ENCODE assay signal across 8 cellular contexts in genomic region chr9:15510789-15511575, GRCh38. TPM values are rescaled to one million over a fixed set of nuclear protein-coding genes. Genes with fewer than 3 reads are reported as not detected.
A peak's percentile ranks its signal among the peaks of the same experiment; 100 is the strongest.
DNase-seq lines count a peak whose midpoint lies in the region; ATAC-seq, FAIRE-seq and TF ChIP-seq lines count a peak whose summit lies in the region.

Gene PSIP1 (minus strand): TSS chr9:15510970. CDS start chr9:15510188, 782 bp downstream.

- ATAC-seq in GM18498 (IDR thresholded peaks at IDR 0.05; ENCODE audit: unreplicated experiment) = peak; percentile 84
- peak; percentile 79 for ATAC-seq in HG02885 (IDR thresholded peaks at IDR 0.05; ENCODE audit: poor library complexity, unreplicated experiment)
- peak; percentile 86 for ATAC-seq in T-helper 17 cell

- H3K36me3 ChIP-seq in right atrium auricular region = peaks cover 13% of the 10 kb centered on the region

- no peaks in the 10 kb centered on the region for H3K27me3 Mint-ChIP-seq in T-helper 17 cell

- H3K4me1 ChIP-seq in right atrium auricular region = peaks cover 0 to 20% of the 10 kb centered on the region in 2 donors

- no peak for FAIRE-seq in urothelium cell line (lab: Jason Lieb, UNC)

- peak within 1 kb of the TSS; percentile 97 for H3K4me3 Mint-ChIP-seq in T-helper 17 cell

- peak; percentile 56 for DNase-seq in NCI-H1694 (lab: John Stamatoyannopoulos, UW)
- DNase-seq in T-helper 17 cell = peak; percentile 75 to 81 (median 81)
- peak; percentile 28 to 96 (median 80) for DNase-seq in amygdala (lab: John Stamatoyannopoulos, UW)
- peak; percentile 82 for DNase-seq in right atrium auricular region (ENCODE audit: low spot score)
- DNase-seq in pulmonary artery endothelial cell (ENCODE audit: low read depth, low spot score) = peak; percentile 49
- peak; percentile 77 for DNase-seq in urothelium cell line (ENCODE audit: low spot score)

- no peaks in the 10 kb centered on the region for H3K27me3 ChIP-seq in right atrium auricular region

- peak within 1 kb of the TSS; percentile 92 to 95 for H3K4me3 ChIP-seq in right atrium auricular region

- H3K27ac ChIP-seq in right atrium auricular region = peak within 1 kb of the TSS; percentile 93 to 94

- H3K4me1 Mint-ChIP-seq in T-helper 17 cell = peaks cover 43% of the 10 kb centered on the region

- H3K9me3 ChIP-seq in T-helper 17 cell (ENCODE audit: control insufficient read depth, low read length, poor library complexity, severe bottlenecking) = no peaks in the 10 kb centered on the region
- no peaks in the 10 kb centered on the region for H3K9me3 ChIP-seq in right atrium auricular region

- TF ChIP-seq CTCF in right atrium auricular region (IDR thresholded peaks at IDR 0.05) = no peak

- H3K27ac Mint-ChIP-seq in T-helper 17 cell = peak within 1 kb of the TSS; percentile 99

- peaks cover 4% of the 10 kb centered on the region for H3K36me3 Mint-ChIP-seq in T-helper 17 cell (ENCODE audit: low read depth)

RNA-seq across cellular contexts. Expression of gene PSIP1, which starts in this region (rescaled TPM):
- total RNA-seq in T-helper 17 cell (100 to 1,000 TPM; 115 to 117 TPM), right atrium auricular region (10 to 100 TPM; 21.4 to 21.7 TPM), pulmonary artery endothelial cell (59.4 and 74.4 TPM in 2 replicates)

Comparison
In these comparisons a context has a peak if more than half of its experiments do, and no peak if none do; other contexts are left out.
1. Peak in every context shown above with its lines: DNase-seq, ATAC-seq, H3K4me3 ChIP-seq and H3K27ac ChIP-seq.